ENCODE assay signal across 8 cellular contexts in genomic region chr2:60516383-60516811, GRCh38. TPM values are rescaled to one million over a fixed set of nuclear protein-coding genes. Genes with fewer than 3 reads are reported as not detected.
DNase-seq lines count a peak whose midpoint lies in the region; ATAC-seq and TF ChIP-seq lines count a peak whose summit lies in the region.

No MANE protein-coding gene starts in this region.

- TF ChIP-seq CTCF in AG09309 (IDR thresholded peaks at IDR 0.05; ENCODE audit: control insufficient read depth, insufficient read depth, low read depth, low read length, missing control alignments) (no peak), brain microvascular endothelial cell (IDR thresholded peaks at IDR 0.05; ENCODE audit: low read depth, low read length, missing control alignments) (no peak), tibial artery (IDR thresholded peaks at IDR 0.05) (no peak)

- no peaks in the 10 kb centered on the region for H3K36me3 ChIP-seq in brain microvascular endothelial cell (replicated peaks)
- H3K36me3 ChIP-seq in mesodermal cell (ENCODE audit: control insufficient read depth, insufficient read depth, low read length) = no peaks in the 10 kb centered on the region
- no peaks in the 10 kb centered on the region for H3K36me3 ChIP-seq in tibial artery

- ATAC-seq in HG03025 (IDR thresholded peaks at IDR 0.05; ENCODE audit: low FRiP score, unreplicated experiment) = peak; percentile 9

- H3K4me1 ChIP-seq in mesodermal cell (ENCODE audit: control insufficient read depth, insufficient read depth, low read length, poor library complexity, severe bottlenecking) (peaks cover 47% of the 10 kb centered on the region), tibial artery (no peaks in the 10 kb centered on the region)

- in situ Hi-C loops in brain microvascular endothelial cell (cut with HindIII; ENCODE audit: low pct_ligation_motif_present, low sequenced_read_pairs) = no loop called here

- 88 to 93% methylated on average over 4 to 5 of the region's 6 CpGs for WGBS in mesodermal cell (ENCODE audit: insufficient coverage in 2 of 2), 2 experiments

- DNase-seq in AG09309 (ENCODE audit: low read depth) = peak; percentile 80
- DNase-seq in brain microvascular endothelial cell = peak; percentile 90
- no peak for DNase-seq in activated CD4-positive, alpha-beta T cell treated with anti-CD3 and anti-CD28 coated beads, Interleukin-2, amount 50 U/mL, for 4 hours
- DNase-seq in AML-193 (lab: John Stamatoyannopoulos, UW) = no peak
- DNase-seq in NCI-H146 treated with DMSO at 0.1 percent for 48 hours (lab: John Stamatoyannopoulos, UW; ENCODE audit: unreplicated experiment) = no peak
- DNase-seq in tibial artery = no peak

- H3K27ac ChIP-seq in brain microvascular endothelial cell (peak overlapping the region; percentile 99), mesodermal cell (ENCODE audit: low read depth, low read length, severe bottlenecking) (peak overlapping the region; percentile 83), tibial artery (no peak overlapping the region)

- H3K4me3 ChIP-seq in AG09309 (ENCODE audit: control insufficient read depth, low read depth, low read length) (peak overlapping the region; percentile 30), brain microvascular endothelial cell (ENCODE audit: low read depth, low read length) (peak overlapping the region; percentile 45), mesodermal cell (ENCODE audit: extremely low read depth, insufficient read depth, low read length, poor library complexity, severe bottlenecking) (no peak overlapping the region), tibial artery (no peak overlapping the region)

- H3K27me3 ChIP-seq in brain microvascular endothelial cell (replicated peaks) = no peaks in the 10 kb centered on the region
- H3K27me3 ChIP-seq in tibial artery = peaks cover 0 to 12% of the 10 kb centered on the region in 2 donors

- intact Hi-C loops in tibial artery (cut with DNase I; ENCODE audit: low total_unique reads) = no loop called here

- H3K9me3 ChIP-seq in mesodermal cell (ENCODE audit: control insufficient read depth, low read length) = no peaks in the 10 kb centered on the region
- H3K9me3 ChIP-seq in tibial artery = no peaks in the 10 kb centered on the region

RNA-seq across cellular contexts. Expression of gene BCL11A, which starts 37.1 kb away (rescaled TPM):
- 11.3 TPM for polyA plus RNA-seq in mesodermal cell (2013, experiment 1 of 2)
- 11.6 TPM for polyA plus RNA-seq in mesodermal cell (2013, experiment 2 of 2)

Comparison
In these comparisons a context has a peak if more than half of its experiments do, and no peak if none do; other contexts are left out.
1. DNase-seq: peak in AG09309 (single experiment) and brain microvascular endothelial cell (single experiment); none in activated CD4-positive, alpha-beta T cell treated with anti-CD3 and anti-CD28 coated beads, Interleukin-2, amount 50 U/mL, for 4 hours (0 of 2), AML-193 (0 of 2), NCI-H146 treated with DMSO at 0.1 percent for 48 hours (single experiment) and tibial artery (0 of 2).
2. H3K4me3 ChIP-seq: peak in AG09309 (single experiment) and brain microvascular endothelial cell (single experiment); none in mesodermal cell (single experiment) and tibial artery (0 of 2).
3. H3K27ac ChIP-seq: peak in brain microvascular endothelial cell (single experiment) and mesodermal cell (single experiment); none in tibial artery (0 of 2).